Comparison of ENCODE assay signal across 8 cellular contexts in genomic region chr1:19715334-19716203, GRCh38. TPM values are rescaled to one million over a fixed set of nuclear protein-coding genes. Genes with fewer than 3 reads are reported as not detected.
DNase-seq lines count a peak whose midpoint lies in the region; ATAC-seq, FAIRE-seq and TF ChIP-seq lines count a peak whose summit lies in the region.

No MANE protein-coding gene starts in this region.

- no peaks in the 10 kb centered on the region; the same call in 1 of the 2 replicates for H3K4me1 ChIP-seq in SJSA1 (replicated peaks)
- no peaks in the 10 kb centered on the region for H3K4me1 ChIP-seq in pancreas
- peaks cover 0 to 6% (median 0%) of the 10 kb centered on the region in 4 donors for H3K4me1 ChIP-seq in transverse colon

- H3K9me3 ChIP-seq in SJSA1 (replicated peaks) (no peaks in the 10 kb centered on the region), pancreas (no peaks in the 10 kb centered on the region), transverse colon (no peaks in the 10 kb centered on the region)

- in situ Hi-C loops in transverse colon (cut with MboI; ENCODE audit: low pct_ligation_motif_present in 1 of 4, low pct_unique_long_range_greater_than_20kb in 1 of 4, low sequenced_read_pairs in 3 of 4): no loop called here

- no peak for TF ChIP-seq POLR2A in transverse colon (IDR thresholded peaks at IDR 0.05)

- TF ChIP-seq EP300 in transverse colon (IDR thresholded peaks at IDR 0.05; ENCODE audit: low read depth): no peak

- H3K27ac ChIP-seq in SJSA1 (no peak overlapping the region), pancreas (no peak overlapping the region), transverse colon (no peak overlapping the region)

- TF ChIP-seq CTCF in AG09319 (IDR thresholded peaks at IDR 0.05; ENCODE audit: low read depth, low read length) (peak; percentile 95), pancreas (IDR thresholded peaks at IDR 0.05) (peak; percentile 76 to 84 (median 80)), transverse colon (IDR thresholded peaks at IDR 0.05) (peak; percentile 67 to 85 (median 84))

- H3K4me3 ChIP-seq in SJSA1 (no peak overlapping the region), pancreas (no peak overlapping the region), transverse colon (no peak overlapping the region)

- no peaks in the 10 kb centered on the region for H3K36me3 ChIP-seq in SJSA1
- no peaks in the 10 kb centered on the region for H3K36me3 ChIP-seq in pancreas
- H3K36me3 ChIP-seq in transverse colon: no peaks in the 10 kb centered on the region

- intact Hi-C loops in pancreas (cut with DNase I) (no loop called here), transverse colon (cut with DNase I; ENCODE audit: low total_unique reads) (no loop called here)

- no peak for FAIRE-seq in pancreas (lab: Jason Lieb, UNC)

- DNase-seq in AG09319 (ENCODE audit: extremely low read depth, low read depth) (peak; percentile 84), NCI-H1048 (lab: John Stamatoyannopoulos, UW) (peak; percentile 85), SJSA1 (ENCODE audit: low read depth in 1 of 2, low spot score in 2 of 2) (peak; percentile 86 to 96), germinal center (ENCODE audit: low spot score) (peak; percentile 89), pancreas (peak; percentile 84 to 95 (median 92)), transverse colon (peak; percentile 93)
- DNase-seq in activated effector memory CD4-positive, alpha-beta T cell treated with anti-CD3 and anti-CD28 coated beads, Interleukin-2, amount 50 U/mL, for 16 hours: peak; percentile 93

- WGBS in pancreas, 2 donors: 36 to 37% methylated on average over 12 of the region's 12 CpGs
- WGBS in transverse colon (ENCODE audit: low coverage in 1 of 2), 2 donors: 36 to 46% methylated on average over 3 to 12 of the region's 12 CpGs

- ATAC-seq in GM19372 (IDR thresholded peaks at IDR 0.05; ENCODE audit: low read depth, unreplicated experiment) (peak; percentile 70), pancreas (peak; percentile 94 to 100 (median 99))

- H3K27me3 ChIP-seq in SJSA1 (replicated peaks): no peaks in the 10 kb centered on the region
- H3K27me3 ChIP-seq in pancreas: no peaks in the 10 kb centered on the region
- H3K27me3 ChIP-seq in transverse colon: no peaks in the 10 kb centered on the region

RNA-seq across cellular contexts. Expression of gene HTR6, which starts 50.9 kb away (rescaled TPM):
- total RNA-seq in SJSA1 (2014; rRNA removed; shearing (Covaris generic)): not detected in 2 replicates
- total RNA-seq in pancreas: not detected
- polyA plus RNA-seq in pancreas: not detected
- total RNA-seq in transverse colon: not detected
